In genomic region chr22:37139762-37140161, GRCh38 we compare ENCODE assay signal across 2 cellular contexts.
TF ChIP-seq lines count a peak whose summit lies in the region.

No MANE protein-coding gene starts in this region.

TF ChIP-seq in HCT116, 20 proteins besides CTCF, POLR2A, EP300 and RAD21:
- no peak for TF ChIP-seq FOSL1 (IDR thresholded peaks at IDR 0.05; ENCODE audit: low read depth)
- no peak for TF ChIP-seq EZH2phosphoT487 (IDR thresholded peaks at IDR 0.05; ENCODE audit: borderline replicate concordance)
- TF ChIP-seq ZNF274 (IDR thresholded peaks at IDR 0.05; ENCODE audit: low read depth, low read length) = no peak
- TF ChIP-seq EGR1 (IDR thresholded peaks at IDR 0.05; ENCODE audit: low read depth) = no peak
- TF ChIP-seq POLR2AphosphoS5 (IDR thresholded peaks at IDR 0.05; ENCODE audit: low read depth, low read length) = no peak
- TF ChIP-seq CEBPB (IDR thresholded peaks at IDR 0.05; ENCODE audit: low read depth) = no peak
- TF ChIP-seq EZH2 (IDR thresholded peaks at IDR 0.05) = no peak
- no peak for TF ChIP-seq ZFX (IDR thresholded peaks at IDR 0.05)
- TF ChIP-seq SP1 (IDR thresholded peaks at IDR 0.05; ENCODE audit: low read depth) = no peak

TF ChIP-seq in K562, 482 proteins besides CTCF, POLR2A, EP300 and RAD21:
- no peak for TF ChIP-seq SETDB1 (IDR thresholded peaks at IDR 0.05; ENCODE audit: low read length)
- TF ChIP-seq CGGBP1 (CRISPR knock-in tag; IDR thresholded peaks at IDR 0.05) = no peak
